10 cellular contexts compared by ENCODE assay signal in genomic region chr18:57077786-57078552, GRCh38.
DNase-seq lines count a peak whose midpoint lies in the region; ATAC-seq and TF ChIP-seq lines count a peak whose summit lies in the region.
"Had no signal": no experiment of that assay in that cellular context is flagged by ENCODE, and none has a peak within 500 bp of the region (broad histone marks: within the 10 kb centered on the region; RNA-seq: fewer than 3 reads in every experiment).

No MANE protein-coding gene starts in this region.

- TF ChIP-seq CTCF in HL-60 (IDR thresholded peaks at IDR 0.05; ENCODE audit: insufficient read depth, low read length) (no peak), stomach (IDR thresholded peaks at IDR 0.05) (no peak), endothelial cell (IDR thresholded peaks at IDR 0.05; ENCODE audit: unreplicated experiment) (no peak), MCF 10A (IDR thresholded peaks at IDR 0.05; ENCODE audit: unreplicated experiment) (no peak)

- no peak overlapping the region for H3K27ac Mint-ChIP-seq in central memory CD8-positive, alpha-beta T cell (ENCODE audit: low read depth)
- H3K27ac Mint-ChIP-seq in endothelial cell (ENCODE audit: unreplicated experiment) (no peak overlapping the region), MCF 10A (ENCODE audit: low read depth, unreplicated experiment) (no peak overlapping the region)
- H3K27ac Mint-ChIP-seq: dendritic cell treated with granulocyte-macrophage colony-stimulating factor and Interleukin-4, amounts not matched to agents 40 ng/mL and 50 ng/mL, for 4 days had no signal

- no peaks in the 10 kb centered on the region for H3K4me1 ChIP-seq in stomach

- H3K27me3 Mint-ChIP-seq in central memory CD8-positive, alpha-beta T cell = peaks cover 19% of the 10 kb centered on the region
- H3K27me3 Mint-ChIP-seq in endothelial cell (ENCODE audit: unreplicated experiment) (no peaks in the 10 kb centered on the region), MCF 10A (ENCODE audit: insufficient read depth, unreplicated experiment) (no peaks in the 10 kb centered on the region)

- no peaks in the 10 kb centered on the region for H3K27me3 ChIP-seq in HL-60 (ENCODE audit: insufficient read depth, poor library complexity, severe bottlenecking)
- H3K27me3 ChIP-seq in stomach = peaks cover 0 to 39% (median 15%) of the 10 kb centered on the region in 3 donors

- H3K36me3 ChIP-seq in stomach = no peaks in the 10 kb centered on the region

- 68 to 79% (median 77%) methylated on average over 10 to 11 of the region's 11 CpGs for WGBS in stomach, 5 donors

- H3K27ac ChIP-seq in HL-60 (replicated peaks) = no peak overlapping the region
- no peak overlapping the region for H3K27ac ChIP-seq in stomach
- H3K27ac ChIP-seq: KMS-11 had no signal

- TF ChIP-seq POLR2A in GM15510 (IDR thresholded peaks at IDR 0.05; ENCODE audit: borderline replicate concordance, extremely low read depth, insufficient read length) = peak; percentile 31
- no peak for TF ChIP-seq POLR2A in stomach (IDR thresholded peaks at IDR 0.05)

- intact Hi-C loops in stomach (cut with DNase I; ENCODE audit: low total_unique reads) (no loop called here), MCF 10A (cut with micrococcal nuclease) (no loop called here)

- POLR2A ChIA-PET in MCF 10A (lab: Yijun Ruan, JAX) = no interaction called here

- ATAC-seq in GM21526 (IDR thresholded peaks at IDR 0.05; ENCODE audit: low FRiP score, unreplicated experiment) = peak; percentile 93
- ATAC-seq in central memory CD8-positive, alpha-beta T cell (replicated peaks; ENCODE audit: extremely low read depth, poor library complexity, severe bottlenecking) = peak; percentile 55

- H3K4me1 Mint-ChIP-seq in central memory CD8-positive, alpha-beta T cell = peaks cover 5% of the 10 kb centered on the region
- H3K4me1 Mint-ChIP-seq in endothelial cell (ENCODE audit: unreplicated experiment) (no peaks in the 10 kb centered on the region), MCF 10A (ENCODE audit: insufficient read depth, unreplicated experiment) (no peaks in the 10 kb centered on the region)

- CTCF ChIA-PET in MCF 10A (lab: Yijun Ruan, JAX) = no interaction called here

- no peaks in the 10 kb centered on the region for H3K36me3 Mint-ChIP-seq in central memory CD8-positive, alpha-beta T cell (ENCODE audit: insufficient read depth)
- H3K36me3 Mint-ChIP-seq in endothelial cell (ENCODE audit: low read depth, unreplicated experiment) (no peaks in the 10 kb centered on the region), MCF 10A (ENCODE audit: insufficient read depth, unreplicated experiment) (no peaks in the 10 kb centered on the region)

- H3K4me3 ChIP-seq in HL-60 (replicated peaks; ENCODE audit: insufficient read depth, low read length) = no peak overlapping the region
- H3K4me3 ChIP-seq in stomach = no peak overlapping the region

- DNase-seq in HL-60 (ENCODE audit: low read depth in 1 of 2, low spot score in 1 of 2) = peak; percentile 84 to 98
- DNase-seq in central memory CD8-positive, alpha-beta T cell (ENCODE audit: low spot score in 2 of 2) = no peak
- DNase-seq in stomach = no peak
- no peak for DNase-seq in endothelial cell (ENCODE audit: low spot score)
- DNase-seq in MCF 10A (ENCODE audit: unreplicated experiment) = no peak
- no peak for DNase-seq in NCI-H82 (lab: John Stamatoyannopoulos, UW)

- no peak for TF ChIP-seq EP300 in stomach (IDR thresholded peaks at IDR 0.05)

- H3K9me3 Mint-ChIP-seq in central memory CD8-positive, alpha-beta T cell = no peaks in the 10 kb centered on the region
- peaks cover 4% of the 10 kb centered on the region for H3K9me3 Mint-ChIP-seq in endothelial cell (ENCODE audit: unreplicated experiment)
- no peaks in the 10 kb centered on the region for H3K9me3 Mint-ChIP-seq in MCF 10A (ENCODE audit: unreplicated experiment)
- H3K9me3 Mint-ChIP-seq: dendritic cell treated with granulocyte-macrophage colony-stimulating factor and Interleukin-4, amounts not matched to agents 40 ng/mL and 50 ng/mL, for 4 days had no signal

- no TSS peak for BruUV-seq in MCF 10A (replicated peaks; lab: Mats Ljungman, UMichigan)

- H3K4me3 Mint-ChIP-seq in central memory CD8-positive, alpha-beta T cell = peak overlapping the region; percentile 44
- no peak overlapping the region for H3K4me3 Mint-ChIP-seq in endothelial cell (ENCODE audit: unreplicated experiment)
- no peak overlapping the region for H3K4me3 Mint-ChIP-seq in MCF 10A (ENCODE audit: unreplicated experiment)
- H3K4me3 Mint-ChIP-seq: dendritic cell treated with granulocyte-macrophage colony-stimulating factor and Interleukin-4, amounts not matched to agents 40 ng/mL and 50 ng/mL, for 4 days had no signal

- H3K9me3 ChIP-seq in stomach = peaks cover 0 to 8% (median 3%) of the 10 kb centered on the region in 4 donors

Comparison
In these comparisons a context has a peak if more than half of its experiments do, and no peak if none do; other contexts are left out.
1. DNase-seq: peak in HL-60 (2 of 2); none in central memory CD8-positive, alpha-beta T cell (0 of 2), stomach (single experiment), endothelial cell (single experiment), MCF 10A (single experiment) and NCI-H82 (single experiment).